31 cellular contexts compared by ENCODE assay signal in the genomic region with DNA sequence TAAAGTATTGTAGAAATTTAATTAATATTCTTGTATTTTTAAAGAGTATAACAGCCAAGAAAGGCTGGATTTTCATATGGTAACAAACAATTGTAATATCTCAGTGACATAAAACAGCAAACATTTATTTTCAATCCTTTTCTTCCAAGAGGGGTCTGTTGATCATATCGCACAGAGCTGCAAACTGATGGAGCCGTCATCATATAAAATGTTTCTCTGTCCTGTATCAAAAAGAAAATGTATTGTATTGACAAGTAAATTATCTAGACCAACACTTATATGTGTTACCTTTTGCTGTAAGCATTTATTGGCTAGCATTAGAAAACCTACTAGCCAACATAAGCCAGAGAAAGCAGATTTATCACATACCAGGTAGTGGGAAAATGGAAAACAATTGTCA.
"Had no signal": no experiment of that assay in that cellular context is flagged by ENCODE, and none has a peak within 500 bp of the region (broad histone marks: within the 10 kb centered on the region; RNA-seq: fewer than 3 reads in every experiment).

No MANE protein-coding gene starts in this region.

- H3K36me3 ChIP-seq: adrenal gland, ascending aorta, brain microvascular endothelial cell, cardiac muscle cell had no signal

- H3K27me3 ChIP-seq: adrenal gland, ascending aorta, body of pancreas, brain microvascular endothelial cell, breast epithelium, cardiac muscle cell had no signal

- H3K9me3 ChIP-seq: ascending aorta, body of pancreas had no signal

- H3K27ac ChIP-seq: adrenal gland, ascending aorta, body of pancreas, brain microvascular endothelial cell, breast epithelium, cardiac muscle cell had no signal

- ATAC-seq: activated naive CD4-positive, alpha-beta T cell treated with anti-CD3 and anti-CD28 coated beads, Interleukin-2, amount 50 U/mL, for 72 hours; activated naive CD8-positive, alpha-beta T cell treated with anti-CD3 and anti-CD28 coated beads, Interleukin-2, amount 50 U/mL, for 24 hours; activated T-cell treated with anti-CD3 and anti-CD28 coated beads, Interleukin-2, amount 50 U/mL, for 4 hours; activated T-cell treated with anti-CD3 and anti-CD28 coated beads, Interleukin-2, amount 50 U/mL, for 72 hours; activated T-helper 17 cell treated with anti-CD3 and anti-CD28 coated beads, Interleukin-2, amount 50 U/mL, for 72 hours; body of pancreas had no signal

- DNase-seq: activated effector memory CD4-positive, alpha-beta T cell treated with anti-CD3 and anti-CD28 coated beads, Interleukin-2, amount 50 U/mL, for 16 hours; activated effector memory CD4-positive, alpha-beta T cell treated with Interleukin-2 at 50 U/mL for 16 hours; activated gamma-delta T cell; activated gamma-delta T cell treated with Interleukin-2 at 50 U/mL for 16 hours; activated naive CD4-positive, alpha-beta T cell; activated naive CD4-positive, alpha-beta T cell treated with anti-CD3 and anti-CD28 coated beads for 36 hours; activated naive CD4-positive, alpha-beta T cell treated with anti-CD3 and anti-CD28 coated beads, Interleukin-2, amount 10 ng/mL, durations not matched to agents 7 days and 5 days; activated naive CD4-positive, alpha-beta T cell treated with anti-CD3 and anti-CD28 coated beads, Interleukin-2, amount 50 U/mL, for 16 hours; activated naive CD4-positive, alpha-beta T cell treated with Interleukin-2 at 50 U/mL for 16 hours; activated naive CD8-positive, alpha-beta T cell treated with anti-CD3 and anti-CD28 coated beads for 36 hours; activated naive CD8-positive, alpha-beta T cell treated with anti-CD3 and anti-CD28 coated beads, Interleukin-2, amount 10 ng/mL, durations not matched to agents 7 days and 5 days; activated naive CD8-positive, alpha-beta T cell treated with anti-CD3 and anti-CD28 coated beads, Interleukin-2, amount 50 U/mL, for 24 hours; activated T-cell treated with anti-CD3 and anti-CD28 coated beads, Interleukin-2, amount 50 U/mL, for 24 hours; activated T-cell treated with anti-CD3 and anti-CD28 coated beads, Interleukin-2, amount 50 U/mL, for 4 hours; activated T-cell treated with anti-CD3 and anti-CD28 coated beads, Interleukin-2, amount 50 U/mL, for 48 hours; activated T-cell treated with anti-CD3 and anti-CD28 coated beads, Interleukin-2, amount 50 U/mL, for 72 hours; adrenal gland; amniotic stem cell; amygdala; anterior cingulate cortex; aorta; body of pancreas; brain microvascular endothelial cell; caudate nucleus; central memory CD4-positive, alpha-beta T cell; cerebellar nuclear complex had no signal

- H3K4me3 ChIP-seq: adrenal gland, ascending aorta, body of pancreas, breast epithelium, cardiac muscle cell had no signal

- H3K4me1 ChIP-seq: adrenal gland, ascending aorta, body of pancreas, breast epithelium had no signal
